8 cellular contexts compared by ENCODE assay signal in the genomic region with DNA sequence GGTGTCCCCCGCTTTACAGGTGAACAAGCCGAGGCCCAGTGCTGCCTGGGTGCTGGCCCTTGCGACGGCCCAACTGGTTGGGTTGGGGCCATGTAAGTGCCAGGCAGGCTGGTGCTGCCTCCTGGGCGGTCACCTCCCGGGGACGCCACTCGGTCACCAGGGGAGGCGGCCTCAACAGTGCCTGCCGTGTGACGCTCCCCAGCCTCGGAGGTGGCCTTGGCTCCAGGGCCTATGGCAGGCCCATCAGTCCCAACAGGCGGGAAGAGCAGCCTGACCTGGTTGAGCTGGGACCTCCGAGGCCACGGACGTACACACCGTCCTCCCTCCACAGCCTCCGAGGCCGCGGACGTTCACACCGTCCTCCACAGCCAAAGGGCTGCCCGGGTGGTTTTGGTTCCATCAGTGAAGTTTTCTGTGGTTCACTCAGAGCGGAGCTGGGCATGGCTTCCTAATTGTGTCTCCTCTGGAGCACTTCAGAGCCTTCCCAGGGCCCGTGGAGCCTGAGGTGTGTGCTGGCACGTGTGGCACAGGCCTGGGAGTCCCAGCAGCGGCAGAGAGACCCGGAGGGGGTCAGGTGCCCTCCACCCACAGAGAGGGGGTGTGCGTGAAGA. TPM values are rescaled to one million over a fixed set of nuclear protein-coding genes. Genes with fewer than 3 reads are reported as not detected.
A peak's percentile ranks its signal among the peaks of the same experiment; 100 is the strongest.
DNase-seq lines count a peak whose midpoint lies in the region; ATAC-seq, FAIRE-seq and TF ChIP-seq lines count a peak whose summit lies in the region.

No MANE protein-coding gene starts in this region.

- peak overlapping the region; percentile 98 for H3K4me2 ChIP-seq in GM12878 (ENCODE audit: control insufficient read depth, insufficient read depth)

- in situ Hi-C loops in GM12878 (cut with MboI) = no loop called here

- H3K27ac ChIP-seq in GM12878 (ENCODE audit: control insufficient read depth, insufficient read depth) (peak overlapping the region; percentile 82), upper lobe of left lung (peak overlapping the region; percentile 97 to 99 (median 98))

- TF ChIP-seq RAD21 in GM12878 (IDR thresholded peaks at IDR 0.05; ENCODE audit: insufficient read depth, low read depth, low read length) = no peak

- TF ChIP-seq POLR2A in GM12878 (IDR thresholded peaks at IDR 0.05; ENCODE audit: low read depth, low read length) (no peak), upper lobe of left lung (IDR thresholded peaks at IDR 0.05) (no peak)

- peak overlapping the region; percentile 64 for H2AFZ ChIP-seq in GM12878 (ENCODE audit: control insufficient read depth, low read depth, low read length)

- H3K9me3 Mint-ChIP-seq in mesothelial cell of epicardium = no peaks in the 10 kb centered on the region

- RAD21 ChIA-PET in GM12878 (lab: Charles Lee; ENCODE audit: unreplicated experiment) = interaction anchor here (0.7 to 2.3 kb wide), 9 partner anchors 11 to 172 kb away, joined by 3 to 25 read pairs (median 5); a partner anchor contains a TSS

- peaks cover 29% of the 10 kb centered on the region for H3K4me1 Mint-ChIP-seq in mesothelial cell of epicardium

- peak overlapping the region; percentile 70 for H3K9ac ChIP-seq in GM12878 (ENCODE audit: control insufficient read depth, insufficient read depth, low read length)

- H3K27ac Mint-ChIP-seq in mesothelial cell of epicardium = peak overlapping the region; percentile 98

- no peaks in the 10 kb centered on the region for H4K20me1 ChIP-seq in GM12878 (ENCODE audit: control insufficient read depth, insufficient read depth)

- POLR2A ChIA-PET in GM12878 (lab: Charles Lee) = interaction anchor here (0.8 to 2.2 kb wide), 8 partner anchors 17 to 173 kb away, joined by 3 to 19 read pairs (median 6); a partner anchor contains a TSS

- H3K4me1 ChIP-seq in GM12878 (ENCODE audit: control insufficient read depth, insufficient read depth, low read length) (peaks cover 37% of the 10 kb centered on the region), upper lobe of left lung (peaks cover 69 to 76% (median 74%) of the 10 kb centered on the region in 4 donors)

- H3K4me3 ChIP-seq in GM12878 = 0 out of 2 replicates have a peak overlapping the region, but pooled peaks have one; percentile 38
- peak overlapping the region in 2 of 4 donors; percentile 9 to 25 for H3K4me3 ChIP-seq in upper lobe of left lung

- H3K27me3 Mint-ChIP-seq in mesothelial cell of epicardium (ENCODE audit: low read depth) = no peaks in the 10 kb centered on the region

- no TSS peak for BruUV-seq in GM12878 (replicated peaks; lab: Mats Ljungman, UMichigan)

- SMC1A ChIA-PET in GM12878 (lab: Charles Lee; ENCODE audit: uncharacterized antibody, unreplicated experiment) = interaction anchor here (0.7 to 2.2 kb wide), 6 partner anchors 14 to 169 kb away, joined by 3 to 11 read pairs (median 4); a partner anchor contains a TSS

- H3K79me2 ChIP-seq in GM12878 (ENCODE audit: control insufficient read depth, insufficient read depth, low read length) = no peaks in the 10 kb centered on the region

- DNase-seq in activated CD8-positive, alpha-beta memory T cell treated with anti-CD3 and anti-CD28 coated beads, Interleukin-2, amount 50 U/mL, for 48 hours = peak; percentile 71
- DNase-seq in activated CD8-positive, alpha-beta memory T cell treated with anti-CD3 and anti-CD28 coated beads for 24 hours = no peak
- DNase-seq in GM12878 (ENCODE audit: low read depth, low spot score) (no peak), mesothelial cell of epicardium (ENCODE audit: low spot score in 2 of 2, unreplicated experiment in 2 of 2) (no peak), upper lobe of left lung (peak in 1 of 2 donors; percentile 81), SHP77 treated with DMSO at 0.1 percent for 48 hours (lab: John Stamatoyannopoulos, UW) (no peak)

- WGBS in GM12878 (ENCODE audit: insufficient coverage, insufficient replicate concordance, low lambda C conversion rate, missing lambda C conversion rate) = 73% methylated on average over 29 of the region's 29 CpGs
- 56 to 72% methylated on average over 9 to 22 of the region's 29 CpGs for WGBS in upper lobe of left lung, 2 donors

- H3K4me3 Mint-ChIP-seq in mesothelial cell of epicardium = peak overlapping the region; percentile 33

- TF ChIP-seq CTCF in GM12878 (IDR thresholded peaks at IDR 0.05 in 2 of 3, conservative IDR thresholded peaks at IDR 0.05 in 1 of 3; ENCODE audit: control insufficient read depth in 2 of 3, extremely low read depth in 1 of 3, insufficient read depth in 1 of 3, low read depth in 3 of 3, low read length in 3 of 3) (no peak), mesothelial cell of epicardium (IDR thresholded peaks at IDR 0.05; ENCODE audit: unreplicated experiment) (no peak), upper lobe of left lung (IDR thresholded peaks at IDR 0.05) (no peak)

- intact Hi-C loops in GM12878 (cut with micrococcal nuclease; ENCODE audit: unreplicated experiment) = no loop called here

- H3K27me3 ChIP-seq in GM12878 (replicated peaks in 1 of 2; ENCODE audit: control insufficient read depth in 2 of 2, insufficient read depth in 2 of 2, low read length in 1 of 2) (no peaks in the 10 kb centered on the region), upper lobe of left lung (no peaks in the 10 kb centered on the region)

- H3K9me3 ChIP-seq in GM12878 (replicated peaks; ENCODE audit: control insufficient read depth, insufficient read depth, low read length) (no peaks in the 10 kb centered on the region), upper lobe of left lung (no peaks in the 10 kb centered on the region)

- TF ChIP-seq EP300 in GM12878 (IDR thresholded peaks at IDR 0.05; ENCODE audit: borderline replicate concordance in 1 of 2, control insufficient read depth in 1 of 2, low read depth in 2 of 2, low read length in 2 of 2) (no peak), upper lobe of left lung (IDR thresholded peaks at IDR 0.05) (no peak)

- H3K36me3 ChIP-seq in GM12878 (ENCODE audit: control insufficient read depth in 2 of 2, insufficient read depth in 2 of 2, low read length in 1 of 2) = no peaks in the 10 kb centered on the region
- no peaks in the 10 kb centered on the region for H3K36me3 ChIP-seq in upper lobe of left lung

- FAIRE-seq in GM12878 (lab: Jason Lieb, UNC) = no peak

- CTCF ChIA-PET in GM12878 (lab: Yijun Ruan, JAX) = interaction anchor here (0.8 to 2.9 kb wide), 8 partner anchors 11 to 169 kb away, joined by 3 to 16 read pairs (median 4); no protein-coding TSS in a partner anchor

- H3K36me3 Mint-ChIP-seq in mesothelial cell of epicardium = no peaks in the 10 kb centered on the region

- ATAC-seq in GM12878 (no peak), upper lobe of left lung (ENCODE audit: low FRiP score in 2 of 2) (peak in 1 of 2 donors; percentile 1), HG03135 (IDR thresholded peaks at IDR 0.05; ENCODE audit: unreplicated experiment) (no peak), HG03378 (IDR thresholded peaks at IDR 0.05; ENCODE audit: unreplicated experiment) (no peak)

TF ChIP-seq in GM12878, 131 proteins besides CTCF, POLR2A, EP300 and RAD21:
- TF ChIP-seq POLR2AphosphoS2 (IDR thresholded peaks at IDR 0.05; ENCODE audit: low read depth, low read length) (no peak), SIX5 (IDR thresholded peaks at IDR 0.05; ENCODE audit: low read depth, low read length, severe bottlenecking) (no peak), NR2F1 (conservative IDR thresholded peaks at IDR 0.05) (0 out of 2 replicates have a peak, but pooled peaks have one; percentile 4), BHLHE40 (IDR thresholded peaks at IDR 0.05; ENCODE audit: borderline replicate concordance in 1 of 2, low read depth in 2 of 2, low read length in 1 of 2) (peak; percentile 83 to 91)
- TF ChIP-seq, protein P1, sequence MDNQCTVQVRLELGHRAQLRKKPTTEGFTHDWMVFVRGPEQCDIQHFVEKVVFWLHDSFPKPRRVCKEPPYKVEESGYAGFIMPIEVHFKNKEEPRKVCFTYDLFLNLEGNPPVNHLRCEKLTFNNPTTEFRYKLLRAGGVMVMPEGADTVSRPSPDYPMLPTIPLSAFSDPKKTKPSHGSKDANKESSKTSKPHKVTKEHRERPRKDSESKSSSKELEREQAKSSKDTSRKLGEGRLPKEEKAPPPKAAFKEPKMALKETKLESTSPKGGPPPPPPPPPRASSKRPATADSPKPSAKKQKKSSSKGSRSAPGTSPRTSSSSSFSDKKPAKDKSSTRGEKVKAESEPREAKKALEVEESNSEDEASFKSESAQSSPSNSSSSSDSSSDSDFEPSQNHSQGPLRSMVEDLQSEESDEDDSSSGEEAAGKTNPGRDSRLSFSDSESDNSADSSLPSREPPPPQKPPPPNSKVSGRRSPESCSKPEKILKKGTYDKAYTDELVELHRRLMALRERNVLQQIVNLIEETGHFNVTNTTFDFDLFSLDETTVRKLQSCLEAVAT (IDR thresholded peaks at IDR 0.05) = peak; percentile 70; the same call in 1 of the 2 replicates
TF ChIP-seq in GM12878: peak in this region for 3.

RNA-seq across cellular contexts. Expression of a gene that starts 19.3 kb away (rescaled TPM):
- 46.8 and 53.3 TPM in 2 replicates for total RNA-seq in GM12878 (2013; cell fraction: nucleolus; rRNA removed)
- total RNA-seq in GM12878 (2014; rRNA removed) (11.2 and 16.4 TPM in 2 replicates), GM12878 (2014; rRNA removed; fragmentation: Illumina TruSeq; extraction: Trizol) (6.0 and 7.0 TPM in 2 replicates), GM12878 (2021) (13.3 and 16.1 TPM in 2 replicates), mesothelial cell of epicardium (3.7 to 4.5 TPM (median 4.3 TPM) in 3 replicates), upper lobe of left lung (10 to 100 TPM; 39.9 to 86.7 (median 49.1) TPM)
- polyA plus RNA-seq in GM12878 (2011; ENCODE audit: low read depth) = 2.4 TPM
- polyA plus RNA-seq in GM12878 (2011; rRNA removed) (6.2 and 9.1 TPM in 2 replicates), GM12878 (2014; fragmentation: Illumina TruSeq; extraction: Trizol) (1.6 and 6.3 TPM in 2 replicates), GM12878 (2014; fragmentation: Nextera tagmentation; extraction: Ambion mirVana) (1 to 10 TPM; 2.1 to 4.7 TPM), GM12878 (2014; rRNA removed) (15.0 and 17.6 TPM in 2 replicates), GM12878 (2016; fragmentation: Nextera tagmentation; extraction: Ambion mirVana) (10 to 100 TPM; 28.4 to 30.7 TPM)
- 9.4 and 11.8 TPM in 2 replicates for polyA plus RNA-seq in GM12878 (2011; cell fraction: cytosol; rRNA removed)
- polyA plus RNA-seq in GM12878 (2011; cell fraction: nucleus; rRNA removed) = 55.2 and 56.1 TPM in 2 replicates
- 9.1 and 10.6 TPM in 2 replicates for polyA plus RNA-seq in GM12878 (2012)
- polyA minus RNA-seq in GM12878 (2011; rRNA and poly(A)+ RNA removed) = 5.0 and 6.0 TPM in 2 replicates
- polyA minus RNA-seq in GM12878 (2011; cell fraction: cytosol; rRNA and poly(A)+ RNA removed) = 6.0 and 8.6 TPM in 2 replicates
- 9.8 and 12.8 TPM in 2 replicates for polyA minus RNA-seq in GM12878 (2011; cell fraction: nucleus; rRNA and poly(A)+ RNA removed)
